ENCODE assay signal across 8 cellular contexts in genomic region chr15:55254916-55255679, GRCh38. TPM values are rescaled to one million over a fixed set of nuclear protein-coding genes. Genes with fewer than 3 reads are reported as not detected.
A peak's percentile ranks its signal among the peaks of the same experiment; 100 is the strongest.
DNase-seq lines count a peak whose midpoint lies in the region; ATAC-seq and TF ChIP-seq lines count a peak whose summit lies in the region.

No MANE protein-coding gene starts in this region.

- peak overlapping the region; percentile 92 to 94 for H3K27ac Mint-ChIP-seq in effector memory CD8-positive, alpha-beta T cell

- H3K36me3 Mint-ChIP-seq in effector memory CD8-positive, alpha-beta T cell (ENCODE audit: insufficient read depth): peaks cover 17% of the 10 kb centered on the region

- no peak for TF ChIP-seq POLR2A in gastrocnemius medialis (IDR thresholded peaks at IDR 0.05)

- no peak overlapping the region; a peak in 1 of 22 replicates for H3K9ac ChIP-seq in BLaER1 treated with 17β-estradiol and CSF1 and Interleukin-3, amounts not matched to agents 10 nM and 100 nM
- peak overlapping the region; percentile 57 for H3K9ac ChIP-seq in Loucy (ENCODE audit: low read depth, low read length, poor library complexity, severe bottlenecking)

- H3K9me2 ChIP-seq in Loucy (replicated peaks; ENCODE audit: low read depth, low read length): no peaks in the 10 kb centered on the region

- in situ Hi-C loops in gastrocnemius medialis (cut with MboI; ENCODE audit: low sequenced_read_pairs in 4 of 4): no loop called here

- H3K4me1 Mint-ChIP-seq in effector memory CD8-positive, alpha-beta T cell (ENCODE audit: low read depth in 2 of 2): peaks cover 66 to 78% of the 10 kb centered on the region in 2 donors

- TF ChIP-seq CTCF in Loucy (conservative IDR thresholded peaks at IDR 0.05; ENCODE audit: low read length): no peak
- no peak for TF ChIP-seq CTCF in gastrocnemius medialis (IDR thresholded peaks at IDR 0.05 in 4 of 5, conservative IDR thresholded peaks at IDR 0.05 in 1 of 5)

- peaks cover 0 to 23% (median 0%) of the 10 kb centered on the region in 11 experiments; a peak in 2 of 22 replicates for H4K20me1 ChIP-seq in BLaER1 treated with 17β-estradiol and CSF1 and Interleukin-3, amounts not matched to agents 10 nM and 100 nM
- no peaks in the 10 kb centered on the region for H4K20me1 ChIP-seq in Loucy (ENCODE audit: insufficient read depth, low read length, poor library complexity, severe bottlenecking)

- no peaks in the 10 kb centered on the region for H3K27me3 ChIP-seq in BLaER1 treated with 17β-estradiol and CSF1 and Interleukin-3, amounts not matched to agents 10 nM and 100 nM
- H3K27me3 ChIP-seq in Loucy (ENCODE audit: insufficient read depth, low read length, poor library complexity, severe bottlenecking): no peaks in the 10 kb centered on the region
- H3K27me3 ChIP-seq in gastrocnemius medialis: no peaks in the 10 kb centered on the region

- H3K4me1 ChIP-seq in BLaER1 treated with 17β-estradiol and CSF1 and Interleukin-3, amounts not matched to agents 10 nM and 100 nM: peaks cover 9 to 86% (median 56%) of the 10 kb centered on the region in 10 experiments; a peak in 18 of 20 replicates
- H3K4me1 ChIP-seq in Loucy (ENCODE audit: insufficient read depth, low read length, poor library complexity, severe bottlenecking) (peaks cover 63% of the 10 kb centered on the region), gastrocnemius medialis (no peaks in the 10 kb centered on the region)

- peak overlapping the region; percentile 15 to 77 (median 61); a peak in 20 of 22 replicates for H3K4me2 ChIP-seq in BLaER1 treated with 17β-estradiol and CSF1 and Interleukin-3, amounts not matched to agents 10 nM and 100 nM
- H3K4me2 ChIP-seq in Loucy (ENCODE audit: low read depth, low read length, poor library complexity, severe bottlenecking): peak overlapping the region; percentile 76

- H3K9me3 Mint-ChIP-seq in effector memory CD8-positive, alpha-beta T cell: no peaks in the 10 kb centered on the region

- H2AFZ ChIP-seq in Loucy (ENCODE audit: low read length): no peak overlapping the region

- H3K9me3 ChIP-seq in BLaER1 treated with 17β-estradiol and CSF1 and Interleukin-3, amounts not matched to agents 10 nM and 100 nM (replicated peaks in 1 of 11): peaks cover 0 to 21% (median 13%) of the 10 kb centered on the region in 11 experiments; a peak in 14 of 22 replicates
- H3K9me3 ChIP-seq in Loucy (ENCODE audit: insufficient read depth, low read depth, low read length): no peaks in the 10 kb centered on the region
- no peaks in the 10 kb centered on the region for H3K9me3 ChIP-seq in gastrocnemius medialis

- no peaks in the 10 kb centered on the region for H3K27me3 Mint-ChIP-seq in effector memory CD8-positive, alpha-beta T cell

- H3K79me2 ChIP-seq in Loucy (ENCODE audit: insufficient read depth, low read length): peaks cover 83% of the 10 kb centered on the region

- peak overlapping the region in 7 of 11 experiments; percentile 11 to 60 (median 42); a peak in 12 of 22 replicates for H3K27ac ChIP-seq in BLaER1 treated with 17β-estradiol and CSF1 and Interleukin-3, amounts not matched to agents 10 nM and 100 nM
- H3K27ac ChIP-seq in gastrocnemius medialis: no peak overlapping the region

- intact Hi-C loops in gastrocnemius medialis (cut with DNase I; ENCODE audit: low total_unique reads) (no loop called here), left colon (cut with DNase I, micrococcal nuclease) (no loop called here)

- ATAC-seq in GM19395 (IDR thresholded peaks at IDR 0.05; ENCODE audit: unreplicated experiment): peak; percentile 58
- peak; percentile 17 for ATAC-seq in effector memory CD8-positive, alpha-beta T cell (replicated peaks)
- no peak for ATAC-seq in gastrocnemius medialis
- no peak for ATAC-seq in left colon

- 0 out of 2 replicates have a peak, but pooled peaks cover 2% of the 10 kb centered on the region for H3F3A ChIP-seq in Loucy (ENCODE audit: low read depth)

- no peak overlapping the region for H3K4me3 ChIP-seq in BLaER1 treated with 17β-estradiol and CSF1 and Interleukin-3, amounts not matched to agents 10 nM and 100 nM
- H3K4me3 ChIP-seq in Loucy (ENCODE audit: low read length, poor library complexity, severe bottlenecking) (peak overlapping the region; percentile 55), gastrocnemius medialis (no peak overlapping the region)

- H3K36me3 ChIP-seq in BLaER1 treated with 17β-estradiol and CSF1 and Interleukin-3, amounts not matched to agents 10 nM and 100 nM: peaks cover 0 to 64% (median 30%) of the 10 kb centered on the region in 11 experiments; a peak in 17 of 22 replicates
- H3K36me3 ChIP-seq in Loucy (ENCODE audit: insufficient read depth, low read length) (peaks cover 6% of the 10 kb centered on the region), gastrocnemius medialis (no peaks in the 10 kb centered on the region)

- no peak for DNase-seq in effector memory CD8-positive, alpha-beta T cell
- no peak for DNase-seq in gastrocnemius medialis
- no peak for DNase-seq in left colon
- no peak for DNase-seq in activated gamma-delta T cell treated with Interleukin-2 at 50 U/mL for 16 hours
- DNase-seq in DMS53 treated with DMSO at 0.1 percent for 48 hours (lab: John Stamatoyannopoulos, UW; ENCODE audit: unreplicated experiment): no peak

- H3K4me3 Mint-ChIP-seq in effector memory CD8-positive, alpha-beta T cell: peak overlapping the region; percentile 77 to 84

RNA-seq across cellular contexts. Expression of gene RAB27A, which starts 34.5 kb away (rescaled TPM):
- total RNA-seq in gastrocnemius medialis: 1 to 10 TPM; 1.1 to 3.2 (median 1.8) TPM
- total RNA-seq in left colon: 10 to 100 TPM; 82.8 to 98.0 TPM

RNA-seq across cellular contexts. Expression of gene RSL24D1, which starts 58.4 kb away (rescaled TPM):
- total RNA-seq in gastrocnemius medialis (10 to 100 TPM; 36.8 to 53.3 (median 52.0) TPM), left colon (10 to 100 TPM; 36.0 to 46.0 TPM)

Comparison
In these comparisons a context has a peak if more than half of its experiments do, and no peak if none do; other contexts are left out.
1. H3K27ac ChIP-seq: peak in BLaER1 treated with 17β-estradiol and CSF1 and Interleukin-3, amounts not matched to agents 10 nM and 100 nM (7 of 11); none in gastrocnemius medialis (0 of 4).
2. ATAC-seq: peak in GM19395 (single experiment) and effector memory CD8-positive, alpha-beta T cell (single experiment); none in gastrocnemius medialis (0 of 2) and left colon (single experiment).
3. RNA of gene RAB27A, which starts 34.5 kb away (total RNA-seq): 82.8 to 98.0 TPM in left colon; 1.1 to 3.2 TPM in gastrocnemius medialis; every median in the first group is over 10 times any median in the second.